In the genomic region with DNA sequence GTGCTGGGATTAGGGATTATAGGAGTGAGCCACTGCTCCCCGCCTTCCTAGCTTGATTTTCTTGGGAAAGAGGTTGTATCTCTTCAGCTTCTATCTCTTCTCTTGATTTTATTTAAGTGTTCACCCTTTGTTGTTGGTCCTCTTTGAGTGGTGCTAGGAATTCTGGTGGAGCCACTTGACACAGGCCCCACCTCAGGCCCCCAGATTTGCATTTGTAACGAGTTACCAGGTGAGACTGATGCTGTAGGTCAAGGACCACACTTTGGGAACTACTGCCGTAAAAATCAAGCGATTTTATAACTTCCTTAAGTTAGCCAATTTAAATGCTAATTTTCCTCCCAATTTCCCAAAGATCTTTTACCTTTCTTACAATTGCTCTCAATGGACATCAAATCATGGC, we compare ENCODE assay signal across 31 cellular contexts.
"Had no signal": no experiment of that assay in that cellular context is flagged by ENCODE, and none has a peak within 500 bp of the region (broad histone marks: within the 10 kb centered on the region; RNA-seq: fewer than 3 reads in every experiment).

No MANE protein-coding gene starts in this region.

- H3K36me3 ChIP-seq: left lung, lower lobe of right lung, neural progenitor cell, neutrophil, right atrium auricular region, right lobe of liver, stomach, thyroid gland, transverse colon, upper lobe of left lung, vagina had no signal

- H3K4me3 Mint-ChIP-seq: mesothelial cell of epicardium; naive B cell; natural killer cell; nephron progenitor cell; neural progenitor cell; stimulated activated naive B cell treated with anti-CD40 and anti-IgM and Interleukin-4, amounts not matched to agents 10 μg/mL and 1 μg/mL and 100 μg/mL, for 72 hours had no signal

- H3K27ac Mint-ChIP-seq: mesothelial cell of epicardium; natural killer cell; nephron progenitor cell; neural progenitor cell; progenitor cell of endocrine pancreas; stimulated activated naive B cell treated with anti-CD40 and anti-IgM and Interleukin-4, amounts not matched to agents 10 μg/mL and 1 μg/mL and 100 μg/mL, for 72 hours had no signal

- H3K27ac ChIP-seq: left lung, lower lobe of right lung, neural progenitor cell, neutrophil, parathyroid adenoma, right atrium auricular region, right lobe of liver, stomach, testis, thyroid gland, transverse colon, upper lobe of left lung, vagina had no signal

- H3K4me1 ChIP-seq: lower lobe of right lung, neural progenitor cell, right lobe of liver, upper lobe of left lung had no signal

- DNase-seq: hypothalamus; kidney glomerular epithelial cell; left colon; left lung; lower lobe of right lung; mammary epithelial cell; mesendoderm; naive B cell; natural killer cell; nephron progenitor cell; occipital lobe; right lobe of liver; stimulated activated CD4-positive, alpha-beta T cell treated with anti-CD3 and anti-CD28 coated beads, Interleukin-1b, Interleukin-23, amount 100 ng/mL, for 48 hours; stimulated activated CD4-positive, alpha-beta T cell treated with anti-CD3 and anti-CD28 coated beads, Interleukin-2, amount 100 ng/mL, for 48 hours; stimulated activated CD4-positive, alpha-beta T cell treated with anti-CD3 and anti-CD28 coated beads, Interleukin-4, amount 100 ng/mL, for 4 hours; stimulated activated CD8-positive, alpha-beta memory T cell treated with anti-CD3 and anti-CD28 coated beads, Interleukin-4, amount 100 ng/mL, for 48 hours; stimulated activated naive B cell treated with anti-CD40 and anti-IgM and Interleukin-4, amounts not matched to agents 10 μg/mL and 1 μg/mL and 100 μg/mL, for 72 hours; stimulated activated naive CD8-positive, alpha-beta T cell treated with anti-CD3 and anti-CD28 coated beads, Interleukin-15, Interleukin-2, amounts not matched to agents 100 U/mL and 50 U/mL, for 24 hours; stomach; testis; thyroid gland; transverse colon; upper lobe of left lung had no signal

- H3K27me3 ChIP-seq: left lung, neural progenitor cell, neutrophil, right atrium auricular region, right lobe of liver, stomach, testis, thyroid gland, transverse colon, upper lobe of left lung, vagina had no signal

- H3K36me3 Mint-ChIP-seq: mesothelial cell of epicardium; naive B cell; natural killer cell; stimulated activated naive B cell treated with anti-CD40 and anti-IgM and Interleukin-4, amounts not matched to agents 10 μg/mL and 1 μg/mL and 100 μg/mL, for 72 hours had no signal

- H3K27me3 Mint-ChIP-seq: progenitor cell of endocrine pancreas had no signal

- H3K9me3 Mint-ChIP-seq: mesothelial cell of epicardium; natural killer cell; nephron progenitor cell; neural progenitor cell; stimulated activated naive B cell treated with anti-CD40 and anti-IgM and Interleukin-4, amounts not matched to agents 10 μg/mL and 1 μg/mL and 100 μg/mL, for 72 hours had no signal

- H3K9ac ChIP-seq: neural progenitor cell, parathyroid adenoma had no signal

- ATAC-seq: left colon; left lung; lower lobe of right lung; natural killer cell; right lobe of liver; stimulated activated naive B cell treated with anti-CD40 and anti-IgM and Interleukin-4, amounts not matched to agents 10 μg/mL and 1 μg/mL and 100 μg/mL, for 72 hours; stimulated activated naive CD8-positive, alpha-beta T cell treated with anti-CD3 and anti-CD28 coated beads, Interleukin-15, Interleukin-2, amounts not matched to agents 100 U/mL and 50 U/mL, for 24 hours had no signal

- H3K4me3 ChIP-seq: left lung, lower lobe of right lung, neural progenitor cell, right atrium auricular region, right lobe of liver, smooth muscle cell, stomach, testis, thyroid gland, transverse colon, upper lobe of left lung, vagina had no signal

- H3K9me3 ChIP-seq: left lung, lower lobe of right lung, neutrophil, right atrium auricular region, right lobe of liver, stomach, testis, thyroid gland, transverse colon, upper lobe of left lung, vagina had no signal

- H3K4me1 Mint-ChIP-seq: naive B cell; natural killer cell; stimulated activated naive B cell treated with anti-CD40 and anti-IgM and Interleukin-4, amounts not matched to agents 10 μg/mL and 1 μg/mL and 100 μg/mL, for 72 hours had no signal
